In the genomic region with DNA sequence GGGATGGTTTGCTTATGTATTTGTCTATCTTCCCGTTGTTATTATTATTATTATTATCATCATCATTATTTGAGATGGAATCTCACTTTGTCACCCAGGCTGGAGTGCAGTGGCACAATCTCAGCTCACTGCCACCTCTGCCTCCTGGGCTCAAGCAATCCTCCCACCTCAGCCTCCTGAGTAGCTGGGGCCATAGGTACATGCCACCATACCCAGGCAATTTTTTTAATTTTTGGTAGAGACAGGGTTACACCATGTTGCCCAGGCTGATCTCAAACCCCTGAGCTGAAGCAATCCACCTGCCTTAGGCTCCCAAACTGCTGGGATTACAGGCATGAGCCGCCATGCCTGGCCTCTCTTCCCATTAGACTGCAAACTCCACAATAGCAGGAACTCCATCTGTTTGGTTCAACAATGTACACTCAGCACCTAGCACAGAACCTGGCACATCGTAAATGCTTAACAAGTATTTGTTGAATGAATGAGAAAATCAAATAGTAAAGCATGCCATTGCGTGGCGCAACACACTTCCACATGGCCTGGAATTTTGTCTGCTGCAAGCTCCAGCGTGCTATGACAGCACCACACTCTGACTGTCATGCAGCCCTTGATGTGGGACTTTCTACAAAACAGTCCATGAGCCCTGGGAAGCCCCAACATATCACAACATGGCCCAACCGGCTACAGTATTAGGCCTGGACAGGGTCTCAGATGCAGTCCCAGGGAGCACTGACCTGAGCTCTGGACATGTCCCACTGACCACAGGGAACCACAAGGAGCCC, we compare ENCODE assay signal across 3 cellular contexts.
TF ChIP-seq lines count a peak whose summit lies in the region.

No MANE protein-coding gene starts in this region.

TF ChIP-seq in HCT116, 20 proteins besides CTCF, POLR2A, EP300 and RAD21:
- TF ChIP-seq TCF7L2 (IDR thresholded peaks at IDR 0.05; ENCODE audit: borderline replicate concordance, extremely low read depth, insufficient read depth, insufficient read length), result no peak
- TF ChIP-seq SIN3A (IDR thresholded peaks at IDR 0.05; ENCODE audit: low read depth), result no peak
- TF ChIP-seq, protein P1, sequence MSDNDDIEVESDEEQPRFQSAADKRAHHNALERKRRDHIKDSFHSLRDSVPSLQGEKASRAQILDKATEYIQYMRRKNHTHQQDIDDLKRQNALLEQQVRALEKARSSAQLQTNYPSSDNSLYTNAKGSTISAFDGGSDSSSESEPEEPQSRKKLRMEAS (IDR thresholded peaks at IDR 0.05), result no peak

TF ChIP-seq in HepG2, 621 proteins besides CTCF, POLR2A, EP300 and RAD21 (continues in another document):
- TF ChIP-seq, protein P2, sequence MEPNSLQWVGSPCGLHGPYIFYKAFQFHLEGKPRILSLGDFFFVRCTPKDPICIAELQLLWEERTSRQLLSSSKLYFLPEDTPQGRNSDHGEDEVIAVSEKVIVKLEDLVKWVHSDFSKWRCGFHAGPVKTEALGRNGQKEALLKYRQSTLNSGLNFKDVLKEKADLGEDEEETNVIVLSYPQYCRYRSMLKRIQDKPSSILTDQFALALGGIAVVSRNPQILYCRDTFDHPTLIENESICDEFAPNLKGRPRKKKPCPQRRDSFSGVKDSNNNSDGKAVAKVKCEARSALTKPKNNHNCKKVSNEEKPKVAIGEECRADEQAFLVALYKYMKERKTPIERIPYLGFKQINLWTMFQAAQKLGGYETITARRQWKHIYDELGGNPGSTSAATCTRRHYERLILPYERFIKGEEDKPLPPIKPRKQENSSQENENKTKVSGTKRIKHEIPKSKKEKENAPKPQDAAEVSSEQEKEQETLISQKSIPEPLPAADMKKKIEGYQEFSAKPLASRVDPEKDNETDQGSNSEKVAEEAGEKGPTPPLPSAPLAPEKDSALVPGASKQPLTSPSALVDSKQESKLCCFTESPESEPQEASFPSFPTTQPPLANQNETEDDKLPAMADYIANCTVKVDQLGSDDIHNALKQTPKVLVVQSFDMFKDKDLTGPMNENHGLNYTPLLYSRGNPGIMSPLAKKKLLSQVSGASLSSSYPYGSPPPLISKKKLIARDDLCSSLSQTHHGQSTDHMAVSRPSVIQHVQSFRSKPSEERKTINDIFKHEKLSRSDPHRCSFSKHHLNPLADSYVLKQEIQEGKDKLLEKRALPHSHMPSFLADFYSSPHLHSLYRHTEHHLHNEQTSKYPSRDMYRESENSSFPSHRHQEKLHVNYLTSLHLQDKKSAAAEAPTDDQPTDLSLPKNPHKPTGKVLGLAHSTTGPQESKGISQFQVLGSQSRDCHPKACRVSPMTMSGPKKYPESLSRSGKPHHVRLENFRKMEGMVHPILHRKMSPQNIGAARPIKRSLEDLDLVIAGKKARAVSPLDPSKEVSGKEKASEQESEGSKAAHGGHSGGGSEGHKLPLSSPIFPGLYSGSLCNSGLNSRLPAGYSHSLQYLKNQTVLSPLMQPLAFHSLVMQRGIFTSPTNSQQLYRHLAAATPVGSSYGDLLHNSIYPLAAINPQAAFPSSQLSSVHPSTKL (CRISPR knock-in tag; IDR thresholded peaks at IDR 0.05), result peak; percentile 83
- TF ChIP-seq NR2F6 (IDR thresholded peaks at IDR 0.05) (0 out of 2 replicates have a peak, but pooled peaks have one; percentile 13), NR2F6 (CRISPR knock-in tag; IDR thresholded peaks at IDR 0.05) (peak; percentile 56; the same call in 1 of the 2 replicates), TBL1XR1 (IDR thresholded peaks at IDR 0.05; ENCODE audit: borderline replicate concordance, low read length, partially characterized antibody) (peak; percentile 24), TEAD2 (CRISPR knock-in tag; IDR thresholded peaks at IDR 0.05) (no peak), KLF16 (CRISPR knock-in tag; IDR thresholded peaks at IDR 0.05) (peak in 1 of 2 experiments; percentile 65; a peak in 2 of 4 replicates), SKI (IDR thresholded peaks at IDR 0.05; ENCODE audit: partially characterized antibody) (peak; percentile 47), ZNF614 (CRISPR knock-in tag; IDR thresholded peaks at IDR 0.05; ENCODE audit: borderline replicate concordance) (peak; percentile 77; the same call in 1 of the 2 replicates), TBX2 (CRISPR knock-in tag; IDR thresholded peaks at IDR 0.05; ENCODE audit: borderline replicate concordance) (peak; percentile 72)
- TF ChIP-seq, protein P3, sequence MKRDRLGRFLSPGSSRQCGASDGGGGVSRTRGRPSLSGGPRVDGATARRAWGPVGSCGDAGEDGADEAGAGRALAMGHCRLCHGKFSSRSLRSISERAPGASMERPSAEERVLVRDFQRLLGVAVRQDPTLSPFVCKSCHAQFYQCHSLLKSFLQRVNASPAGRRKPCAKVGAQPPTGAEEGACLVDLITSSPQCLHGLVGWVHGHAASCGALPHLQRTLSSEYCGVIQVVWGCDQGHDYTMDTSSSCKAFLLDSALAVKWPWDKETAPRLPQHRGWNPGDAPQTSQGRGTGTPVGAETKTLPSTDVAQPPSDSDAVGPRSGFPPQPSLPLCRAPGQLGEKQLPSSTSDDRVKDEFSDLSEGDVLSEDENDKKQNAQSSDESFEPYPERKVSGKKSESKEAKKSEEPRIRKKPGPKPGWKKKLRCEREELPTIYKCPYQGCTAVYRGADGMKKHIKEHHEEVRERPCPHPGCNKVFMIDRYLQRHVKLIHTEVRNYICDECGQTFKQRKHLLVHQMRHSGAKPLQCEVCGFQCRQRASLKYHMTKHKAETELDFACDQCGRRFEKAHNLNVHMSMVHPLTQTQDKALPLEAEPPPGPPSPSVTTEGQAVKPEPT (CRISPR knock-in tag; IDR thresholded peaks at IDR 0.05; ENCODE audit: low read depth), result 0 out of 2 replicates have a peak, but pooled peaks have one; percentile 38
- TF ChIP-seq, protein P4, sequence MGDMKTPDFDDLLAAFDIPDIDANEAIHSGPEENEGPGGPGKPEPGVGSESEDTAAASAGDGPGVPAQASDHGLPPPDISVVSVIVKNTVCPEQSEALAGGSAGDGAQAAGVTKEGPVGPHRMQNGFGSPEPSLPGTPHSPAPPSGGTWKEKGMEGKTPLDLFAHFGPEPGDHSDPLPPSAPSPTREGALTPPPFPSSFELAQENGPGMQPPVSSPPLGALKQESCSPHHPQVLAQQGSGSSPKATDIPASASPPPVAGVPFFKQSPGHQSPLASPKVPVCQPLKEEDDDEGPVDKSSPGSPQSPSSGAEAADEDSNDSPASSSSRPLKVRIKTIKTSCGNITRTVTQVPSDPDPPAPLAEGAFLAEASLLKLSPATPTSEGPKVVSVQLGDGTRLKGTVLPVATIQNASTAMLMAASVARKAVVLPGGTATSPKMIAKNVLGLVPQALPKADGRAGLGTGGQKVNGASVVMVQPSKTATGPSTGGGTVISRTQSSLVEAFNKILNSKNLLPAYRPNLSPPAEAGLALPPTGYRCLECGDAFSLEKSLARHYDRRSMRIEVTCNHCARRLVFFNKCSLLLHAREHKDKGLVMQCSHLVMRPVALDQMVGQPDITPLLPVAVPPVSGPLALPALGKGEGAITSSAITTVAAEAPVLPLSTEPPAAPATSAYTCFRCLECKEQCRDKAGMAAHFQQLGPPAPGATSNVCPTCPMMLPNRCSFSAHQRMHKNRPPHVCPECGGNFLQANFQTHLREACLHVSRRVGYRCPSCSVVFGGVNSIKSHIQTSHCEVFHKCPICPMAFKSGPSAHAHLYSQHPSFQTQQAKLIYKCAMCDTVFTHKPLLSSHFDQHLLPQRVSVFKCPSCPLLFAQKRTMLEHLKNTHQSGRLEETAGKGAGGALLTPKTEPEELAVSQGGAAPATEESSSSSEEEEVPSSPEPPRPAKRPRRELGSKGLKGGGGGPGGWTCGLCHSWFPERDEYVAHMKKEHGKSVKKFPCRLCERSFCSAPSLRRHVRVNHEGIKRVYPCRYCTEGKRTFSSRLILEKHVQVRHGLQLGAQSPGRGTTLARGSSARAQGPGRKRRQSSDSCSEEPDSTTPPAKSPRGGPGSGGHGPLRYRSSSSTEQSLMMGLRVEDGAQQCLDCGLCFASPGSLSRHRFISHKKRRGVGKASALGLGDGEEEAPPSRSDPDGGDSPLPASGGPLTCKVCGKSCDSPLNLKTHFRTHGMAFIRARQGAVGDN (CRISPR knock-in tag; IDR thresholded peaks at IDR 0.05), result peak; percentile 64

TF ChIP-seq in GM23338, 12 proteins besides CTCF, POLR2A, EP300 and RAD21 (continues in another document):
- TF ChIP-seq STAT1 (IDR thresholded peaks at IDR 0.05; ENCODE audit: unreplicated experiment) (no peak), POLR2AphosphoS5 (IDR thresholded peaks at IDR 0.05; ENCODE audit: low read depth) (no peak), JUNB (IDR thresholded peaks at IDR 0.05; ENCODE audit: unreplicated experiment) (no peak), ZNF331 (CRISPR knock-in tag; IDR thresholded peaks at IDR 0.05; ENCODE audit: low read depth) (no peak), ZNF114 (CRISPR knock-in tag; IDR thresholded peaks at IDR 0.05) (no peak), CREB1 (CRISPR knock-in tag; IDR thresholded peaks at IDR 0.05; ENCODE audit: low read depth) (no peak), EZH2phosphoT487 (IDR thresholded peaks at IDR 0.05; ENCODE audit: unreplicated experiment) (no peak), NANOG (IDR thresholded peaks at IDR 0.05; ENCODE audit: borderline replicate concordance) (no peak)
- TF ChIP-seq, protein P5, sequence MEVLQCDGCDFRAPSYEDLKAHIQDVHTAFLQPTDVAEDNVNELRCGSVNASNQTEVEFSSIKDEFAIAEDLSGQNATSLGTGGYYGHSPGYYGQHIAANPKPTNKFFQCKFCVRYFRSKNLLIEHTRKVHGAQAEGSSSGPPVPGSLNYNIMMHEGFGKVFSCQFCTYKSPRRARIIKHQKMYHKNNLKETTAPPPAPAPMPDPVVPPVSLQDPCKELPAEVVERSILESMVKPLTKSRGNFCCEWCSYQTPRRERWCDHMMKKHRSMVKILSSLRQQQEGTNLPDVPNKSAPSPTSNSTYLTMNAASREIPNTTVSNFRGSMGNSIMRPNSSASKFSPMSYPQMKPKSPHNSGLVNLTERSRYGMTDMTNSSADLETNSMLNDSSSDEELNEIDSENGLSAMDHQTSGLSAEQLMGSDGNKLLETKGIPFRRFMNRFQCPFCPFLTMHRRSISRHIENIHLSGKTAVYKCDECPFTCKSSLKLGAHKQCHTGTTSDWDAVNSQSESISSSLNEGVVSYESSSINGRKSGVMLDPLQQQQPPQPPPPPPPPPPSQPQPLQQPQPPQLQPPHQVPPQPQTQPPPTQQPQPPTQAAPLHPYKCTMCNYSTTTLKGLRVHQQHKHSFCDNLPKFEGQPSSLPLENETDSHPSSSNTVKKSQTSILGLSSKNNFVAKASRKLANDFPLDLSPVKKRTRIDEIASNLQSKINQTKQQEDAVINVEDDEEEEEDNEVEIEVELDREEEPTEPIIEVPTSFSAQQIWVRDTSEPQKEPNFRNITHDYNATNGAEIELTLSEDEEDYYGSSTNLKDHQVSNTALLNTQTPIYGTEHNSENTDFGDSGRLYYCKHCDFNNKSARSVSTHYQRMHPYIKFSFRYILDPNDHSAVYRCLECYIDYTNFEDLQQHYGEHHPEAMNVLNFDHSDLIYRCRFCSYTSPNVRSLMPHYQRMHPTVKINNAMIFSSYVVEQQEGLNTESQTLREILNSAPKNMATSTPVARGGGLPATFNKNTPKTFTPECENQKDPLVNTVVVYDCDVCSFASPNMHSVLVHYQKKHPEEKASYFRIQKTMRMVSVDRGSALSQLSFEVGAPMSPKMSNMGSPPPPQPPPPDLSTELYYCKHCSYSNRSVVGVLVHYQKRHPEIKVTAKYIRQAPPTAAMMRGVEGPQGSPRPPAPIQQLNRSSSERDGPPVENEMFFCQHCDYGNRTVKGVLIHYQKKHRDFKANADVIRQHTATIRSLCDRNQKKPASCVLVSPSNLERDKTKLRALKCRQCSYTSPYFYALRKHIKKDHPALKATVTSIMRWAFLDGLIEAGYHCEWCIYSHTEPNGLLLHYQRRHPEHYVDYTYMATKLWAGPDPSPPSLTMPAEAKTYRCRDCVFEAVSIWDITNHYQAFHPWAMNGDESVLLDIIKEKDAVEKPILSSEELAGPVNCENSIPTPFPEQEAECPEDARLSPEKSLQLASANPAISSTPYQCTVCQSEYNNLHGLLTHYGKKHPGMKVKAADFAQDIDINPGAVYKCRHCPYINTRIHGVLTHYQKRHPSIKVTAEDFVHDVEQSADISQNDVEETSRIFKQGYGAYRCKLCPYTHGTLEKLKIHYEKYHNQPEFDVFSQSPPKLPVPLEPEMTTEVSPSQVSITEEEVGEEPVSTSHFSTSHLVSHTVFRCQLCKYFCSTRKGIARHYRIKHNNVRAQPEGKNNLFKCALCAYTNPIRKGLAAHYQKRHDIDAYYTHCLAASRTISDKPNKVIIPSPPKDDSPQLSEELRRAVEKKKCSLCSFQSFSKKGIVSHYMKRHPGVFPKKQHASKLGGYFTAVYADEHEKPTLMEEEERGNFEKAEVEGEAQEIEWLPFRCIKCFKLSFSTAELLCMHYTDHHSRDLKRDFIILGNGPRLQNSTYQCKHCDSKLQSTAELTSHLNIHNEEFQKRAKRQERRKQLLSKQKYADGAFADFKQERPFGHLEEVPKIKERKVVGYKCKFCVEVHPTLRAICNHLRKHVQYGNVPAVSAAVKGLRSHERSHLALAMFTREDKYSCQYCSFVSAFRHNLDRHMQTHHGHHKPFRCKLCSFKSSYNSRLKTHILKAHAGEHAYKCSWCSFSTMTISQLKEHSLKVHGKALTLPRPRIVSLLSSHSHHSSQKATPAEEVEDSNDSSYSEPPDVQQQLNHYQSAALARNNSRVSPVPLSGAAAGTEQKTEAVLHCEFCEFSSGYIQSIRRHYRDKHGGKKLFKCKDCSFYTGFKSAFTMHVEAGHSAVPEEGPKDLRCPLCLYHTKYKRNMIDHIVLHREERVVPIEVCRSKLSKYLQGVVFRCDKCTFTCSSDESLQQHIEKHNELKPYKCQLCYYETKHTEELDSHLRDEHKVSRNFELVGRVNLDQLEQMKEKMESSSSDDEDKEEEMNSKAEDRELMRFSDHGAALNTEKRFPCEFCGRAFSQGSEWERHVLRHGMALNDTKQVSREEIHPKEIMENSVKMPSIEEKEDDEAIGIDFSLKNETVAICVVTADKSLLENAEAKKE (CRISPR knock-in tag; IDR thresholded peaks at IDR 0.05), result no peak
- TF ChIP-seq, protein P6, sequence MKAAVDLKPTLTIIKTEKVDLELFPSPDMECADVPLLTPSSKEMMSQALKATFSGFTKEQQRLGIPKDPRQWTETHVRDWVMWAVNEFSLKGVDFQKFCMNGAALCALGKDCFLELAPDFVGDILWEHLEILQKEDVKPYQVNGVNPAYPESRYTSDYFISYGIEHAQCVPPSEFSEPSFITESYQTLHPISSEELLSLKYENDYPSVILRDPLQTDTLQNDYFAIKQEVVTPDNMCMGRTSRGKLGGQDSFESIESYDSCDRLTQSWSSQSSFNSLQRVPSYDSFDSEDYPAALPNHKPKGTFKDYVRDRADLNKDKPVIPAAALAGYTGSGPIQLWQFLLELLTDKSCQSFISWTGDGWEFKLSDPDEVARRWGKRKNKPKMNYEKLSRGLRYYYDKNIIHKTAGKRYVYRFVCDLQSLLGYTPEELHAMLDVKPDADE (IDR thresholded peaks at IDR 0.05), result no peak
- TF ChIP-seq, protein P7, sequence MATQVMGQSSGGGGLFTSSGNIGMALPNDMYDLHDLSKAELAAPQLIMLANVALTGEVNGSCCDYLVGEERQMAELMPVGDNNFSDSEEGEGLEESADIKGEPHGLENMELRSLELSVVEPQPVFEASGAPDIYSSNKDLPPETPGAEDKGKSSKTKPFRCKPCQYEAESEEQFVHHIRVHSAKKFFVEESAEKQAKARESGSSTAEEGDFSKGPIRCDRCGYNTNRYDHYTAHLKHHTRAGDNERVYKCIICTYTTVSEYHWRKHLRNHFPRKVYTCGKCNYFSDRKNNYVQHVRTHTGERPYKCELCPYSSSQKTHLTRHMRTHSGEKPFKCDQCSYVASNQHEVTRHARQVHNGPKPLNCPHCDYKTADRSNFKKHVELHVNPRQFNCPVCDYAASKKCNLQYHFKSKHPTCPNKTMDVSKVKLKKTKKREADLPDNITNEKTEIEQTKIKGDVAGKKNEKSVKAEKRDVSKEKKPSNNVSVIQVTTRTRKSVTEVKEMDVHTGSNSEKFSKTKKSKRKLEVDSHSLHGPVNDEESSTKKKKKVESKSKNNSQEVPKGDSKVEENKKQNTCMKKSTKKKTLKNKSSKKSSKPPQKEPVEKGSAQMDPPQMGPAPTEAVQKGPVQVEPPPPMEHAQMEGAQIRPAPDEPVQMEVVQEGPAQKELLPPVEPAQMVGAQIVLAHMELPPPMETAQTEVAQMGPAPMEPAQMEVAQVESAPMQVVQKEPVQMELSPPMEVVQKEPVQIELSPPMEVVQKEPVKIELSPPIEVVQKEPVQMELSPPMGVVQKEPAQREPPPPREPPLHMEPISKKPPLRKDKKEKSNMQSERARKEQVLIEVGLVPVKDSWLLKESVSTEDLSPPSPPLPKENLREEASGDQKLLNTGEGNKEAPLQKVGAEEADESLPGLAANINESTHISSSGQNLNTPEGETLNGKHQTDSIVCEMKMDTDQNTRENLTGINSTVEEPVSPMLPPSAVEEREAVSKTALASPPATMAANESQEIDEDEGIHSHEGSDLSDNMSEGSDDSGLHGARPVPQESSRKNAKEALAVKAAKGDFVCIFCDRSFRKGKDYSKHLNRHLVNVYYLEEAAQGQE (IDR thresholded peaks at IDR 0.05; ENCODE audit: unreplicated experiment), result no peak
